8 cellular contexts compared by ENCODE assay signal in the genomic region with DNA sequence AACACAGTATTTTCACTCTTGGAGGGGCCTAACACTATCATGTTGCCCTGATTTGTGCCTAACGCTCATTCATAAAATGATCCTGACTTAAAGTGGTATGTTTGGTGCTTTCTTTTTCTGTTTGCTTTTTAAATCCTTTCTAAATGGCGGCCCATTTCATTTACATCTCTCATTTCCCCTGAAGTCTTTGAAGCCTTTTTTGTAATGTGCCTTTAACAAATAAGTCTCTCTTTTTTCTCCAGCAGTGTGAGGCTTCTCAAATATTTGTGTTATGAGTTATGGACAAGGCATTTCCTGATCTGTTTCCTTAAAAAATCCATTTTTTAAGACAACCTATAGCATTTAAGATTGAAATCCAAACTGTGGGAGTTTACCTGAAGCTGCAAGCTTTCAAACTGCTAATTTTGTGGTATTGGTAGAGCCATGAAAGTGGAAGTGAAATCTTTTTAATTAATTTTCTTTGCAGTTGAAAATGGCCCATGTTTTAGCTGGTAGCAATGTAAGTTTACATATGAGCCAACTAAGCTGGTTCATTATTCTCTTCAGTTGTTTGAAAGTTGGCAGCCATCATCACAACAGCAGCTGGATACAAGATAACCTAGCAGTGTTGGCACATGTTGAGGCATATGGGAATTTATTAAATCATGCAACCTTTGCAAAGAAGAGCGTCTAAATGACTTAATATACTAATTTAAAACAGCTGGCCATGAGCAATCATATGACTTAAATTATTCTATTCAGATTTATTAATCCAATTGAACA.
DNase-seq lines count a peak whose midpoint lies in the region; ATAC-seq and TF ChIP-seq lines count a peak whose summit lies in the region.

No MANE protein-coding gene starts in this region.

- WGBS in mesenchymal stem cell, result no CpG with 5 or more reads among the region's 3 CpGs
- 75 to 92% methylated on average over 3 of the region's 3 CpGs for WGBS in sigmoid colon, 2 donors

- H4K91ac ChIP-seq in mesenchymal stem cell (ENCODE audit: low read length), result no peak overlapping the region

- no peak overlapping the region for H2AFZ ChIP-seq in mesenchymal stem cell (ENCODE audit: low read depth, low read length)

- H3K4me1 ChIP-seq in mesenchymal stem cell (ENCODE audit: control insufficient read depth, insufficient read depth, low read depth, low read length) (no peaks in the 10 kb centered on the region), sigmoid colon (peaks cover 0 to 26% (median 9%) of the 10 kb centered on the region in 4 donors)

- peak overlapping the region; percentile 18 for H3K9ac ChIP-seq in mesenchymal stem cell (ENCODE audit: low read length)

- H2BK12ac ChIP-seq in mesenchymal stem cell (ENCODE audit: low read length in 2 of 2), result no peak overlapping the region

- H3K27ac ChIP-seq in mesenchymal stem cell (ENCODE audit: low read length, poor library complexity, severe bottlenecking) (peak overlapping the region; percentile 86), sigmoid colon (no peak overlapping the region)

- H3K23ac ChIP-seq in mesenchymal stem cell (ENCODE audit: low read length in 2 of 2), result no peak overlapping the region

- H4K8ac ChIP-seq in mesenchymal stem cell (ENCODE audit: low read length), result no peak overlapping the region

- TF ChIP-seq CTCF in sigmoid colon (IDR thresholded peaks at IDR 0.05), result no peak

- peaks cover 3% of the 10 kb centered on the region for H3K79me1 ChIP-seq in mesenchymal stem cell (replicated peaks; ENCODE audit: low read length, poor library complexity, severe bottlenecking)

- DNase-seq in NCI-H69 (lab: John Stamatoyannopoulos, UW), result peak; percentile 63
- no peak for DNase-seq in mesenchymal stem cell
- DNase-seq in sigmoid colon, result no peak
- no peak for DNase-seq in HUDEP-2 (lab: John Stamatoyannopoulos, UW; ENCODE audit: unreplicated experiment in 76 of 76)
- no peak for DNase-seq in activated CD4-positive, alpha-beta T cell treated with anti-CD3 and anti-CD28 coated beads, Interleukin-2, amount 50 U/mL, for 1 hour
- DNase-seq in activated CD8-positive, alpha-beta memory T cell treated with anti-CD3 and anti-CD28 coated beads, Interleukin-2, amount 50 U/mL, for 48 hours, result no peak

- H3K4me3 ChIP-seq in mesenchymal stem cell (ENCODE audit: insufficient read depth in 1 of 2, low read depth in 1 of 2, low read length in 2 of 2), result no peak overlapping the region
- no peak overlapping the region for H3K4me3 ChIP-seq in sigmoid colon

- H2BK120ac ChIP-seq in mesenchymal stem cell (ENCODE audit: low read depth, low read length), result no peak overlapping the region

- ATAC-seq in GM19043 (IDR thresholded peaks at IDR 0.05; ENCODE audit: low read depth, unreplicated experiment), result peak; percentile 80
- ATAC-seq in HG02981 (IDR thresholded peaks at IDR 0.05; ENCODE audit: unreplicated experiment), result peak; percentile 68

- H2AK5ac ChIP-seq in mesenchymal stem cell (ENCODE audit: low read length, severe bottlenecking), result no peak overlapping the region

- H3K27me3 ChIP-seq in mesenchymal stem cell (ENCODE audit: control insufficient read depth in 1 of 2, insufficient read depth in 1 of 2, low read length in 2 of 2), result no peaks in the 10 kb centered on the region
- no peaks in the 10 kb centered on the region for H3K27me3 ChIP-seq in sigmoid colon

- no peak for TF ChIP-seq POLR2A in sigmoid colon (IDR thresholded peaks at IDR 0.05)

- H3K18ac ChIP-seq in mesenchymal stem cell (ENCODE audit: low read depth in 1 of 2, low read length in 2 of 2), result no peak overlapping the region

- H3K36me3 ChIP-seq in mesenchymal stem cell (ENCODE audit: control insufficient read depth in 1 of 2, insufficient read depth in 2 of 2, low read depth in 1 of 2, low read length in 2 of 2) (no peaks in the 10 kb centered on the region), sigmoid colon (no peaks in the 10 kb centered on the region)

- no peak overlapping the region for H2BK15ac ChIP-seq in mesenchymal stem cell (ENCODE audit: low read depth, poor library complexity, severe bottlenecking)

- H3K9me3 ChIP-seq in mesenchymal stem cell (ENCODE audit: control insufficient read depth, low read length) (no peaks in the 10 kb centered on the region), sigmoid colon (no peaks in the 10 kb centered on the region)

- H2BK5ac ChIP-seq in mesenchymal stem cell (ENCODE audit: low read depth, low read length, poor library complexity, severe bottlenecking), result no peak overlapping the region

- peak overlapping the region in 1 of 2 experiments; percentile 73 for H3K4ac ChIP-seq in mesenchymal stem cell (ENCODE audit: low read depth in 1 of 2, low read length in 2 of 2)

- no peak for TF ChIP-seq EP300 in sigmoid colon (IDR thresholded peaks at IDR 0.05)

- no peak overlapping the region for H3K14ac ChIP-seq in mesenchymal stem cell (ENCODE audit: low read length in 2 of 2)

- intact Hi-C loops in sigmoid colon (cut with DNase I), result no loop called here

- no peak overlapping the region for H3K4me2 ChIP-seq in mesenchymal stem cell (ENCODE audit: low read length, poor library complexity, severe bottlenecking)
